Comparison of ENCODE assay signal across 16 cellular contexts in genomic region chr9:127599550-127599891, GRCh38.
"Had no signal": no experiment of that assay in that cellular context is flagged by ENCODE, and none has a peak within 500 bp of the region (broad histone marks: within the 10 kb centered on the region; RNA-seq: fewer than 3 reads in every experiment).

No MANE protein-coding gene starts in this region.

- H3K36me3 ChIP-seq: adrenal gland, left lung, ovary, suprapubic skin, transverse colon had no signal

- H3K4me3 ChIP-seq: adrenal gland, left lung, ovary, skin epidermis, suprapubic skin, transverse colon had no signal

- H3K4me1 ChIP-seq: adrenal gland, left lung, transverse colon had no signal

- H3K36me3 Mint-ChIP-seq: activated naive CD4-positive, alpha-beta T cell treated with anti-CD3 and anti-CD28 coated beads, Interleukin-2, amount 50 U/mL, for 72 hours; T-cell had no signal

- H3K27me3 Mint-ChIP-seq: dendritic cell treated with granulocyte-macrophage colony-stimulating factor and Interleukin-4, amounts not matched to agents 40 ng/mL and 50 ng/mL, for 4 days; stimulated activated naive CD8-positive, alpha-beta T cell treated with anti-CD3 and anti-CD28 coated beads, Interleukin-15, Interleukin-2, amounts not matched to agents 100 ng/mL and 50 ng/mL, for 24 hours; T-cell had no signal

- H3K4me1 Mint-ChIP-seq: T-cell had no signal

- H3K4me3 Mint-ChIP-seq: dendritic cell treated with granulocyte-macrophage colony-stimulating factor and Interleukin-4, amounts not matched to agents 40 ng/mL and 50 ng/mL, for 4 days; stimulated activated naive CD8-positive, alpha-beta T cell treated with anti-CD3 and anti-CD28 coated beads, Interleukin-15, Interleukin-2, amounts not matched to agents 100 ng/mL and 50 ng/mL, for 24 hours; T-cell had no signal

- H3K27me3 ChIP-seq: adrenal gland, left lung, ovary, suprapubic skin had no signal

- H3K27ac ChIP-seq: adrenal gland, left lung, ovary, skin epidermis, suprapubic skin, transverse colon had no signal

- ATAC-seq: activated naive CD4-positive, alpha-beta T cell treated with anti-CD3 and anti-CD28 coated beads, Interleukin-2, amount 50 U/mL, for 72 hours; left lung; T-cell had no signal

- H3K27ac Mint-ChIP-seq: activated naive CD4-positive, alpha-beta T cell treated with anti-CD3 and anti-CD28 coated beads, Interleukin-2, amount 50 U/mL, for 72 hours; dendritic cell treated with granulocyte-macrophage colony-stimulating factor and Interleukin-4, amounts not matched to agents 40 ng/mL and 50 ng/mL, for 4 days; stimulated activated naive CD8-positive, alpha-beta T cell treated with anti-CD3 and anti-CD28 coated beads, Interleukin-15, Interleukin-2, amounts not matched to agents 100 ng/mL and 50 ng/mL, for 24 hours; T-cell had no signal

- DNase-seq: activated CD4-positive, alpha-beta T cell treated with anti-CD3 and anti-CD28 coated beads, Interleukin-2, amount 50 U/mL, for 48 hours; activated gamma-delta T cell; adrenal gland; effector CD8-positive, alpha-beta T cell; left lung; midbrain; ovary; stimulated activated CD4-positive, alpha-beta T cell treated with anti-CD3 and anti-CD28 coated beads, Interleukin-2, amount 100 ng/mL, for 48 hours; T-cell; T-helper 9 cell; transverse colon had no signal

- H3K9me3 Mint-ChIP-seq: activated naive CD4-positive, alpha-beta T cell treated with anti-CD3 and anti-CD28 coated beads, Interleukin-2, amount 50 U/mL, for 72 hours; dendritic cell treated with granulocyte-macrophage colony-stimulating factor and Interleukin-4, amounts not matched to agents 40 ng/mL and 50 ng/mL, for 4 days; stimulated activated naive CD8-positive, alpha-beta T cell treated with anti-CD3 and anti-CD28 coated beads, Interleukin-15, Interleukin-2, amounts not matched to agents 100 ng/mL and 50 ng/mL, for 24 hours; T-cell had no signal

- H3K9me3 ChIP-seq: adrenal gland, left lung, ovary, suprapubic skin, transverse colon had no signal
